In genomic region chr12:111838353-111838752, GRCh38 we compare ENCODE assay signal across 27 cellular contexts. TPM values are rescaled to one million over a fixed set of nuclear protein-coding genes. Genes with fewer than 3 reads are reported as not detected.
A peak's percentile ranks its signal among the peaks of the same experiment; 100 is the strongest.
DNase-seq lines count a peak whose midpoint lies in the region; ATAC-seq, FAIRE-seq and TF ChIP-seq lines count a peak whose summit lies in the region.
"Had no signal": no experiment of that assay in that cellular context is flagged by ENCODE, and none has a peak within 500 bp of the region (broad histone marks: within the 10 kb centered on the region; RNA-seq: fewer than 3 reads in every experiment).

No MANE protein-coding gene starts in this region.

- H3K27ac ChIP-seq in naive thymus-derived CD4-positive, alpha-beta T cell (ENCODE audit: low read depth, low read length) = no peak overlapping the region
- H3K27ac ChIP-seq in lower lobe of right lung = no peak overlapping the region
- no peak overlapping the region for H3K27ac ChIP-seq in thyroid gland
- H3K27ac ChIP-seq: colonic mucosa, KMS-11, psoas muscle, SJSA1, skin epidermis, suprapubic skin, VCaP had no signal

- DNase-seq in D721Med (ENCODE audit: insufficient read length, low spot score) (peak; percentile 47), NCI-H2171 (lab: John Stamatoyannopoulos, UW) (peak; percentile 17), lower lobe of right lung (no peak), thyroid gland (no peak), ureter (ENCODE audit: low spot score) (no peak), glomerular visceral epithelial cell (ENCODE audit: extremely low spot score) (no peak)
- no peak for DNase-seq in activated naive CD8-positive, alpha-beta T cell treated with anti-CD3 and anti-CD28 coated beads, Interleukin-2, amount 10 ng/mL, durations not matched to agents 7 days and 5 days
- no peak for DNase-seq in naive thymus-derived CD4-positive, alpha-beta T cell
- DNase-seq: activated CD4-positive, alpha-beta T cell treated with anti-CD3 and anti-CD28 coated beads, Interleukin-2, amount 50 U/mL, for 4 hours; activated CD8-positive, alpha-beta memory T cell treated with anti-CD3 and anti-CD28 coated beads, Interleukin-2, amount 50 U/mL, for 4 hours; activated effector memory CD4-positive, alpha-beta T cell treated with Interleukin-2 at 50 U/mL for 16 hours; colonic mucosa; DMS79; left colon; MV-4-11; NCI-H226; psoas muscle; stimulated activated CD4-positive, alpha-beta T cell treated with anti-CD3 and anti-CD28 coated beads, Interleukin-2, amount 100 ng/mL, for 24 hours had no signal

- no peaks in the 10 kb centered on the region for H3K9me3 ChIP-seq in naive thymus-derived CD4-positive, alpha-beta T cell (ENCODE audit: control insufficient read depth in 2 of 3, low read length in 3 of 3)
- no peaks in the 10 kb centered on the region for H3K9me3 ChIP-seq in lower lobe of right lung
- no peaks in the 10 kb centered on the region for H3K9me3 ChIP-seq in thyroid gland
- H3K9me3 ChIP-seq: colonic mucosa, psoas muscle, SJSA1, suprapubic skin had no signal

- FAIRE-seq in D721Med (lab: Jason Lieb, UNC) = no peak
- FAIRE-seq: GM12878 had no signal

- H3K4me1 Mint-ChIP-seq in activated naive CD8-positive, alpha-beta T cell treated with anti-CD3 and anti-CD28 coated beads, Interleukin-2, amount 10 ng/mL, durations not matched to agents 7 days and 5 days = peaks cover 27% of the 10 kb centered on the region
- H3K4me1 Mint-ChIP-seq in naive thymus-derived CD4-positive, alpha-beta T cell = peaks cover 28 to 72% (median 58%) of the 10 kb centered on the region in 7 donors

- H3K27me3 Mint-ChIP-seq in activated naive CD8-positive, alpha-beta T cell treated with anti-CD3 and anti-CD28 coated beads, Interleukin-2, amount 10 ng/mL, durations not matched to agents 7 days and 5 days = no peaks in the 10 kb centered on the region
- H3K27me3 Mint-ChIP-seq in naive thymus-derived CD4-positive, alpha-beta T cell = peaks cover 0 to 7% (median 0%) of the 10 kb centered on the region in 5 donors
- H3K27me3 Mint-ChIP-seq: stimulated activated memory B cell treated with anti-CD40 and anti-IgM and Interleukin-4, amounts not matched to agents 10 μg/mL and 1 μg/mL and 100 μg/mL, for 72 hours had no signal

- H3K4me1 ChIP-seq in naive thymus-derived CD4-positive, alpha-beta T cell (ENCODE audit: control insufficient read depth in 2 of 2, insufficient read depth in 2 of 2, low read length in 2 of 2) = peaks cover 18 to 21% of the 10 kb centered on the region in 2 donors
- peaks cover 32% of the 10 kb centered on the region for H3K4me1 ChIP-seq in lower lobe of right lung
- peaks cover 15% of the 10 kb centered on the region in 2 donors for H3K4me1 ChIP-seq in thyroid gland

- H3K27ac Mint-ChIP-seq in activated naive CD8-positive, alpha-beta T cell treated with anti-CD3 and anti-CD28 coated beads, Interleukin-2, amount 10 ng/mL, durations not matched to agents 7 days and 5 days = peak overlapping the region; percentile 40
- peak overlapping the region in 7 of 9 donors; percentile 21 to 99 (median 63) for H3K27ac Mint-ChIP-seq in naive thymus-derived CD4-positive, alpha-beta T cell
- H3K27ac Mint-ChIP-seq: stimulated activated memory B cell treated with anti-CD40 and anti-IgM and Interleukin-4, amounts not matched to agents 10 μg/mL and 1 μg/mL and 100 μg/mL, for 72 hours; T-helper 1 cell treated with Interleukin-12 subunit alpha and Interleukin-12 subunit beta and Interleukin-4 antibody, amounts not matched to agents 30 μg/mL and 1 μg/mL, for 36 hours had no signal

- intact Hi-C loops in naive thymus-derived CD4-positive, alpha-beta T cell (cut with micrococcal nuclease) = no loop called here
- intact Hi-C loops in lower lobe of right lung (cut with DNase I) (no loop called here), thyroid gland (cut with DNase I) (no loop called here)

- no peaks in the 10 kb centered on the region for H3K27me3 ChIP-seq in naive thymus-derived CD4-positive, alpha-beta T cell (ENCODE audit: control insufficient read depth in 2 of 2, insufficient read depth in 2 of 2, low read length in 2 of 2)
- H3K27me3 ChIP-seq in lower lobe of right lung (ENCODE audit: low read depth) = no peaks in the 10 kb centered on the region
- H3K27me3 ChIP-seq in thyroid gland = no peaks in the 10 kb centered on the region
- H3K27me3 ChIP-seq: colonic mucosa, SJSA1, suprapubic skin had no signal

- CTCF ChIA-PET in naive thymus-derived CD4-positive, alpha-beta T cell (lab: Charles Lee) = no interaction called here

- no peak for TF ChIP-seq CTCF in D721Med (IDR thresholded peaks at IDR 0.05; ENCODE audit: insufficient read depth, missing control alignments)
- no peak for TF ChIP-seq CTCF in lower lobe of right lung (IDR thresholded peaks at IDR 0.05)
- TF ChIP-seq CTCF in thyroid gland (IDR thresholded peaks at IDR 0.05) = no peak

- H3K36me3 ChIP-seq in naive thymus-derived CD4-positive, alpha-beta T cell (ENCODE audit: control insufficient read depth in 2 of 3, insufficient read depth in 3 of 3, low read length in 3 of 3) = peaks cover 0 to 15% (median 4%) of the 10 kb centered on the region in 3 experiments
- H3K36me3 ChIP-seq in lower lobe of right lung (peaks cover 12% of the 10 kb centered on the region), thyroid gland (no peaks in the 10 kb centered on the region)
- H3K36me3 ChIP-seq: colonic mucosa had no signal

- H3K9me3 Mint-ChIP-seq in activated naive CD8-positive, alpha-beta T cell treated with anti-CD3 and anti-CD28 coated beads, Interleukin-2, amount 10 ng/mL, durations not matched to agents 7 days and 5 days = no peaks in the 10 kb centered on the region
- peaks cover 0 to 23% (median 2%) of the 10 kb centered on the region in 11 donors for H3K9me3 Mint-ChIP-seq in naive thymus-derived CD4-positive, alpha-beta T cell
- H3K9me3 Mint-ChIP-seq: stimulated activated memory B cell treated with anti-CD40 and anti-IgM and Interleukin-4, amounts not matched to agents 10 μg/mL and 1 μg/mL and 100 μg/mL, for 72 hours; T-helper 1 cell treated with Interleukin-12 subunit alpha and Interleukin-12 subunit beta and Interleukin-4 antibody, amounts not matched to agents 30 μg/mL and 1 μg/mL, for 36 hours had no signal

- no peak for ATAC-seq in activated naive CD8-positive, alpha-beta T cell treated with anti-CD3 and anti-CD28 coated beads, Interleukin-2, amount 10 ng/mL, durations not matched to agents 7 days and 5 days (ENCODE audit: low read depth)
- ATAC-seq in naive thymus-derived CD4-positive, alpha-beta T cell = no peak
- ATAC-seq in lower lobe of right lung = no peak
- ATAC-seq: GM12878; HCT116; left colon; psoas muscle; stimulated activated memory B cell treated with anti-CD40 and anti-IgM and Interleukin-4, amounts not matched to agents 10 μg/mL and 1 μg/mL and 100 μg/mL, for 72 hours had no signal

- WGBS in thyroid gland, 2 donors = 96 to 100% methylated on average over 3 of the region's 3 CpGs

- H3K4me3 ChIP-seq in naive thymus-derived CD4-positive, alpha-beta T cell (ENCODE audit: low read length) = no peak overlapping the region
- H3K4me3 ChIP-seq in lower lobe of right lung (no peak overlapping the region), thyroid gland (replicated peaks in 1 of 3) (no peak overlapping the region)
- H3K4me3 ChIP-seq: colonic mucosa, GM12878, psoas muscle, SJSA1, skin epidermis, suprapubic skin had no signal

- peaks cover 13% of the 10 kb centered on the region for H3K36me3 Mint-ChIP-seq in activated naive CD8-positive, alpha-beta T cell treated with anti-CD3 and anti-CD28 coated beads, Interleukin-2, amount 10 ng/mL, durations not matched to agents 7 days and 5 days
- peaks cover 0 to 35% (median 28%) of the 10 kb centered on the region in 5 donors for H3K36me3 Mint-ChIP-seq in naive thymus-derived CD4-positive, alpha-beta T cell

- TF ChIP-seq POLR2A in thyroid gland (IDR thresholded peaks at IDR 0.05) = no peak

- POLR2A ChIA-PET in activated naive CD8-positive, alpha-beta T cell treated with anti-CD3 and anti-CD28 coated beads, Interleukin-2, amount 10 ng/mL, durations not matched to agents 7 days and 5 days (lab: Charles Lee) = no interaction called here
- POLR2A ChIA-PET in naive thymus-derived CD4-positive, alpha-beta T cell (lab: Charles Lee) = interaction anchor here (0.7 kb wide), 1 partner anchor 175 kb away, joined by 3 read pairs; the partner anchor contains the start of genes ERP29 and TMEM116

- H3K4me3 Mint-ChIP-seq in activated naive CD8-positive, alpha-beta T cell treated with anti-CD3 and anti-CD28 coated beads, Interleukin-2, amount 10 ng/mL, durations not matched to agents 7 days and 5 days = no peak overlapping the region
- peak overlapping the region in 3 of 10 donors; percentile 20 to 97 (median 58) for H3K4me3 Mint-ChIP-seq in naive thymus-derived CD4-positive, alpha-beta T cell
- H3K4me3 Mint-ChIP-seq: stimulated activated memory B cell treated with anti-CD40 and anti-IgM and Interleukin-4, amounts not matched to agents 10 μg/mL and 1 μg/mL and 100 μg/mL, for 72 hours; T-helper 1 cell treated with Interleukin-12 subunit alpha and Interleukin-12 subunit beta and Interleukin-4 antibody, amounts not matched to agents 30 μg/mL and 1 μg/mL, for 36 hours had no signal

RNA-seq across cellular contexts. Expression of gene MAPKAPK5, which starts 3.7 kb away (rescaled TPM):
- 10 to 100 TPM; 52.5 to 63.7 TPM for total RNA-seq in activated naive CD8-positive, alpha-beta T cell treated with anti-CD3 and anti-CD28 coated beads, Interleukin-2, amount 10 ng/mL, durations not matched to agents 7 days and 5 days
- total RNA-seq in naive thymus-derived CD4-positive, alpha-beta T cell = 10 to 100 TPM; 46.1 to 72.1 (median 60.0) TPM
- 10 to 100 TPM; 30.6 to 53.4 TPM for polyA plus RNA-seq in naive thymus-derived CD4-positive, alpha-beta T cell
- total RNA-seq in lower lobe of right lung = 39.4 TPM
- total RNA-seq in thyroid gland = 10 to 100 TPM; 54.3 to 81.6 (median 60.0) TPM
- 68.3 TPM for total RNA-seq in ureter

Comparison
In these comparisons a context has a peak if more than half of its experiments do, and no peak if none do; other contexts are left out.
1. DNase-seq: peak in D721Med (single experiment) and NCI-H2171 (single experiment); none in activated naive CD8-positive, alpha-beta T cell treated with anti-CD3 and anti-CD28 coated beads, Interleukin-2, amount 10 ng/mL, durations not matched to agents 7 days and 5 days (single experiment), naive thymus-derived CD4-positive, alpha-beta T cell (0 of 9), lower lobe of right lung (single experiment), thyroid gland (0 of 2), ureter (single experiment) and glomerular visceral epithelial cell (single experiment).